1 cellular context compared by ENCODE assay signal in the genomic region with DNA sequence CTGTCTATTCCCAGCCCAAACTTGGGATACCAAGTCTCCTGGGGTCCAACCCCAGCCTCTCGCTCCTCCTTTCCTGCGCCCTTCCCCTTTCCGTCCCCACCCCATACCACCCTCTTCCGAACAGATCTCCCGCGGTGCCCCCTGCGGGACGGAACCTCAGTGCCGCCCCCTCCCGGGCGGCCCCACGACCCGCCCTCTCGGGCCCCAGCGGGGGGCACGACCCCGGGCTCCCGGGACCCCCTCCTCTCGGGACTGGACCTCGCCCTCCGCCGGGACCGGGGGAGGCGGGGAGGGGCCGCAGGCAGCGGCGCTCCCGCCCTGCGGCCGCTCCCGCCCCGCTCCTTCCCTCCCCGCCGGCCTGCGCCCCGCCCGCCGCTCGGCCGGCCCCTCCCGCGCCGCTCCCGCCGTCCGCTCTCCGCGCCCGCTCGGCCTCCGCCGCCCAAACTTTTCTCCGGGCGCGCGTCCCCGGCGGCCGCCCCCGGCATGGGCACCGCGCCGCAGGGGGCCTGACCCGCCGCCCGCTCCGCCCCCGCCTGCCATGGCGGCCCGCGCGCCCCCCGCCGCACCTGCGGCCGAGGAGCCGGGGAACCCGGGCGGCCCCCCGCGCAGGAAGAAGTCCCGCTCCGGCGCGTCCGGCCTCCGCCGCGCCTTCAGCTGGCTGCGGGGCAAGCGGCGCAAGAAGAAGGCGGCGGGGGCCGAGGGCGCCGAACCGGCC.
TF ChIP-seq lines count a peak whose summit lies in the region.

No MANE protein-coding gene starts in this region.

TF ChIP-seq in HepG2, 621 proteins besides CTCF, POLR2A, EP300 and RAD21 (continued from another document and continues in another):
- TF ChIP-seq, protein P1, sequence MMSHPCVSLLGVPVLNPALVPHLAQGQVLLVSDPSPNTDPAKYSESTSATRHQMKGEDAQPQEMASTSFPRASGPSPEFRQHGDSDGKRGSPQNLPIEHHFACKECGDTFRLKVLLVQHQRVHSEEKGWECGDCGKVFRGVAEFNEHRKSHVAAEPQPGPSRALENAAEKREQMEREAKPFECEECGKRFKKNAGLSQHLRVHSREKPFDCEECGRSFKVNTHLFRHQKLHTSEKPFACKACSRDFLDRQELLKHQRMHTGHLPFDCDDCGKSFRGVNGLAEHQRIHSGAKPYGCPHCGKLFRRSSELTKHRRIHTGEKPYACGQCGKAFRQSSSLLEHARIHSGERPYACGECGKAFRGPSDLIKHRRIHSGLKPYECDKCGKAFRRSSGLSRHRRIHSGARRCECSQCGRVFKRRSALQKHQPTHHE (CRISPR knock-in tag; IDR thresholded peaks at IDR 0.05; ENCODE audit: borderline replicate concordance), result no peak
- TF ChIP-seq YY1 (IDR thresholded peaks at IDR 0.05; ENCODE audit: insufficient read depth, insufficient replicate concordance, low read depth, low read length) (peak; percentile 49), ZNF816 (CRISPR knock-in tag; IDR thresholded peaks at IDR 0.05; ENCODE audit: borderline replicate concordance) (no peak), HNF4A (CRISPR knock-in tag; IDR thresholded peaks at IDR 0.05) (no peak), ZBTB8A (CRISPR knock-in tag; IDR thresholded peaks at IDR 0.05; ENCODE audit: borderline replicate concordance, low read depth) (no peak), E2F2 (CRISPR knock-in tag; IDR thresholded peaks at IDR 0.05; ENCODE audit: borderline replicate concordance) (no peak), KLF13 (CRISPR knock-in tag; IDR thresholded peaks at IDR 0.05) (no peak), TAF1 (CRISPR knock-in tag; IDR thresholded peaks at IDR 0.05) (no peak), ZFP41 (CRISPR knock-in tag; IDR thresholded peaks at IDR 0.05; ENCODE audit: borderline replicate concordance) (no peak), ARNTL (CRISPR knock-in tag; IDR thresholded peaks at IDR 0.05) (no peak), ZNF33A (CRISPR knock-in tag; IDR thresholded peaks at IDR 0.05; ENCODE audit: borderline replicate concordance) (no peak), MYPOP (CRISPR knock-in tag; IDR thresholded peaks at IDR 0.05) (no peak), CENPX (CRISPR knock-in tag; IDR thresholded peaks at IDR 0.05) (no peak), SRY (CRISPR knock-in tag; IDR thresholded peaks at IDR 0.05) (no peak), PTBP1 (IDR thresholded peaks at IDR 0.05; ENCODE audit: low read depth, low read length, poor library complexity, severe bottlenecking) (peak; percentile 55), ZNF737 (CRISPR knock-in tag; IDR thresholded peaks at IDR 0.05; ENCODE audit: borderline replicate concordance) (no peak), ZBTB38 (CRISPR knock-in tag; IDR thresholded peaks at IDR 0.05) (no peak), CAMTA2 (CRISPR knock-in tag; IDR thresholded peaks at IDR 0.05; ENCODE audit: borderline replicate concordance) (no peak), ZNF441 (CRISPR knock-in tag; IDR thresholded peaks at IDR 0.05; ENCODE audit: borderline replicate concordance) (no peak), ZNF136 (CRISPR knock-in tag; IDR thresholded peaks at IDR 0.05; ENCODE audit: low read depth) (no peak), ZNF629 (CRISPR knock-in tag; conservative IDR thresholded peaks at IDR 0.05) (0 out of 2 replicates have a peak, but pooled peaks have one; percentile 6), SAP130 (CRISPR knock-in tag; IDR thresholded peaks at IDR 0.05; ENCODE audit: low read depth) (no peak; the same call in 1 of the 2 replicates), ZNF260 (CRISPR knock-in tag; IDR thresholded peaks at IDR 0.05; ENCODE audit: borderline replicate concordance, low read depth) (no peak), ZNF713 (CRISPR knock-in tag; IDR thresholded peaks at IDR 0.05) (no peak), JUN (CRISPR knock-in tag; IDR thresholded peaks at IDR 0.05) (no peak), ZNF17 (CRISPR knock-in tag; IDR thresholded peaks at IDR 0.05) (no peak), ZNF644 (CRISPR knock-in tag; IDR thresholded peaks at IDR 0.05; ENCODE audit: low read depth) (no peak), JUND (CRISPR knock-in tag; IDR thresholded peaks at IDR 0.05) (no peak), CREM (IDR thresholded peaks at IDR 0.05) (no peak), CREM (CRISPR knock-in tag; IDR thresholded peaks at IDR 0.05) (no peak), RBFOX2 (IDR thresholded peaks at IDR 0.05; ENCODE audit: low read depth, low read length) (peak; percentile 57), XBP1 (CRISPR knock-in tag; IDR thresholded peaks at IDR 0.05) (no peak), ZNF563 (CRISPR knock-in tag; IDR thresholded peaks at IDR 0.05) (peak; percentile 13; the same call in 1 of the 2 replicates), ZIK1 (CRISPR knock-in tag; IDR thresholded peaks at IDR 0.05; ENCODE audit: borderline replicate concordance, low read depth) (no peak), PCBP2 (optimal IDR thresholded peaks at IDR 0.05; ENCODE audit: low read depth, low read length, poor library complexity, severe bottlenecking) (no peak), NAIF1 (CRISPR knock-in tag; IDR thresholded peaks at IDR 0.05; ENCODE audit: borderline replicate concordance) (no peak), ZNF382 (CRISPR knock-in tag; IDR thresholded peaks at IDR 0.05; ENCODE audit: borderline replicate concordance) (no peak), DNMT3B (CRISPR knock-in tag; conservative IDR thresholded peaks at IDR 0.05) (no peak), PRMT3 (CRISPR knock-in tag; IDR thresholded peaks at IDR 0.05; ENCODE audit: borderline replicate concordance, low read depth) (no peak), TCF12 (IDR thresholded peaks at IDR 0.05) (no peak), TCF12 (CRISPR knock-in tag; IDR thresholded peaks at IDR 0.05) (no peak), ZNF670 (CRISPR knock-in tag; IDR thresholded peaks at IDR 0.05; ENCODE audit: borderline replicate concordance) (no peak), ZBTB14 (CRISPR knock-in tag; IDR thresholded peaks at IDR 0.05) (no peak), ZFY (CRISPR knock-in tag; IDR thresholded peaks at IDR 0.05) (no peak; the same call in 1 of the 2 replicates), ZBTB7A (CRISPR knock-in tag; IDR thresholded peaks at IDR 0.05) (peak; percentile 59; the same call in 1 of the 2 replicates)
- TF ChIP-seq, protein P2, sequence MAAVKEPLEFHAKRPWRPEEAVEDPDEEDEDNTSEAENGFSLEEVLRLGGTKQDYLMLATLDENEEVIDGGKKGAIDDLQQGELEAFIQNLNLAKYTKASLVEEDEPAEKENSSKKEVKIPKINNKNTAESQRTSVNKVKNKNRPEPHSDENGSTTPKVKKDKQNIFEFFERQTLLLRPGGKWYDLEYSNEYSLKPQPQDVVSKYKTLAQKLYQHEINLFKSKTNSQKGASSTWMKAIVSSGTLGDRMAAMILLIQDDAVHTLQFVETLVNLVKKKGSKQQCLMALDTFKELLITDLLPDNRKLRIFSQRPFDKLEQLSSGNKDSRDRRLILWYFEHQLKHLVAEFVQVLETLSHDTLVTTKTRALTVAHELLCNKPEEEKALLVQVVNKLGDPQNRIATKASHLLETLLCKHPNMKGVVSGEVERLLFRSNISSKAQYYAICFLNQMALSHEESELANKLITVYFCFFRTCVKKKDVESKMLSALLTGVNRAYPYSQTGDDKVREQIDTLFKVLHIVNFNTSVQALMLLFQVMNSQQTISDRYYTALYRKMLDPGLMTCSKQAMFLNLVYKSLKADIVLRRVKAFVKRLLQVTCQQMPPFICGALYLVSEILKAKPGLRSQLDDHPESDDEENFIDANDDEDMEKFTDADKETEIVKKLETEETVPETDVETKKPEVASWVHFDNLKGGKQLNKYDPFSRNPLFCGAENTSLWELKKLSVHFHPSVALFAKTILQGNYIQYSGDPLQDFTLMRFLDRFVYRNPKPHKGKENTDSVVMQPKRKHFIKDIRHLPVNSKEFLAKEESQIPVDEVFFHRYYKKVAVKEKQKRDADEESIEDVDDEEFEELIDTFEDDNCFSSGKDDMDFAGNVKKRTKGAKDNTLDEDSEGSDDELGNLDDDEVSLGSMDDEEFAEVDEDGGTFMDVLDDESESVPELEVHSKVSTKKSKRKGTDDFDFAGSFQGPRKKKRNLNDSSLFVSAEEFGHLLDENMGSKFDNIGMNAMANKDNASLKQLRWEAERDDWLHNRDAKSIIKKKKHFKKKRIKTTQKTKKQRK (IDR thresholded peaks at IDR 0.05; ENCODE audit: low read length), result no peak
- TF ChIP-seq, protein P3, sequence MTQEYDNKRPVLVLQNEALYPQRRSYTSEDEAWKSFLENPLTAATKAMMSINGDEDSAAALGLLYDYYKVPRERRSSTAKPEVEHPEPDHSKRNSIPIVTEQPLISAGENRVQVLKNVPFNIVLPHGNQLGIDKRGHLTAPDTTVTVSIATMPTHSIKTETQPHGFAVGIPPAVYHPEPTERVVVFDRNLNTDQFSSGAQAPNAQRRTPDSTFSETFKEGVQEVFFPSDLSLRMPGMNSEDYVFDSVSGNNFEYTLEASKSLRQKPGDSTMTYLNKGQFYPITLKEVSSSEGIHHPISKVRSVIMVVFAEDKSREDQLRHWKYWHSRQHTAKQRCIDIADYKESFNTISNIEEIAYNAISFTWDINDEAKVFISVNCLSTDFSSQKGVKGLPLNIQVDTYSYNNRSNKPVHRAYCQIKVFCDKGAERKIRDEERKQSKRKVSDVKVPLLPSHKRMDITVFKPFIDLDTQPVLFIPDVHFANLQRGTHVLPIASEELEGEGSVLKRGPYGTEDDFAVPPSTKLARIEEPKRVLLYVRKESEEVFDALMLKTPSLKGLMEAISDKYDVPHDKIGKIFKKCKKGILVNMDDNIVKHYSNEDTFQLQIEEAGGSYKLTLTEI (CRISPR knock-in tag; conservative IDR thresholded peaks at IDR 0.05), result no peak
- TF ChIP-seq, protein P4, sequence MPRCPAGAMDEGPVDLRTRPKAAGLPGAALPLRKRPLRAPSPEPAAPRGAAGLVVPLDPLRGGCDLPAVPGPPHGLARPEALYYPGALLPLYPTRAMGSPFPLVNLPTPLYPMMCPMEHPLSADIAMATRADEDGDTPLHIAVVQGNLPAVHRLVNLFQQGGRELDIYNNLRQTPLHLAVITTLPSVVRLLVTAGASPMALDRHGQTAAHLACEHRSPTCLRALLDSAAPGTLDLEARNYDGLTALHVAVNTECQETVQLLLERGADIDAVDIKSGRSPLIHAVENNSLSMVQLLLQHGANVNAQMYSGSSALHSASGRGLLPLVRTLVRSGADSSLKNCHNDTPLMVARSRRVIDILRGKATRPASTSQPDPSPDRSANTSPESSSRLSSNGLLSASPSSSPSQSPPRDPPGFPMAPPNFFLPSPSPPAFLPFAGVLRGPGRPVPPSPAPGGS (CRISPR knock-in tag; IDR thresholded peaks at IDR 0.05), result no peak
- TF ChIP-seq, protein P5, sequence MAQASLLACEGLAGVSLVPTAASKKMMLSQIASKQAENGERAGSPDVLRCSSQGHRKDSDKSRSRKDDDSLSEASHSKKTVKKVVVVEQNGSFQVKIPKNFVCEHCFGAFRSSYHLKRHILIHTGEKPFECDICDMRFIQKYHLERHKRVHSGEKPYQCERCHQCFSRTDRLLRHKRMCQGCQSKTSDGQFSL (CRISPR knock-in tag; IDR thresholded peaks at IDR 0.05), result no peak
- TF ChIP-seq, protein P6, sequence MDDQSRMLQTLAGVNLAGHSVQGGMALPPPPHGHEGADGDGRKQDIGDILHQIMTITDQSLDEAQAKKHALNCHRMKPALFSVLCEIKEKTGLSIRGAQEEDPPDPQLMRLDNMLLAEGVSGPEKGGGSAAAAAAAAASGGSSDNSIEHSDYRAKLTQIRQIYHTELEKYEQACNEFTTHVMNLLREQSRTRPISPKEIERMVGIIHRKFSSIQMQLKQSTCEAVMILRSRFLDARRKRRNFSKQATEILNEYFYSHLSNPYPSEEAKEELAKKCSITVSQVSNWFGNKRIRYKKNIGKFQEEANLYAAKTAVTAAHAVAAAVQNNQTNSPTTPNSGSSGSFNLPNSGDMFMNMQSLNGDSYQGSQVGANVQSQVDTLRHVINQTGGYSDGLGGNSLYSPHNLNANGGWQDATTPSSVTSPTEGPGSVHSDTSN (CRISPR knock-in tag; IDR thresholded peaks at IDR 0.05; ENCODE audit: borderline replicate concordance), result no peak
